In genomic region chr17:56486732-56487131, GRCh38 we compare ENCODE assay signal across 5 cellular contexts.
"Had no signal": no experiment of that assay in that cellular context is flagged by ENCODE, and none has a peak within 500 bp of the region (broad histone marks: within the 10 kb centered on the region; RNA-seq: fewer than 3 reads in every experiment).

No MANE protein-coding gene starts in this region.

- H3K4me3 Mint-ChIP-seq: GM23338, H9 had no signal

- H3K27ac Mint-ChIP-seq: GM23338, H9 had no signal

- H3K9me3 Mint-ChIP-seq: GM23338, H9 had no signal

- DNase-seq: H9, HCEC 1CT, IMR-90 had no signal

- H3K4me3 ChIP-seq: GM23338, K562 had no signal

- H3K4me2 ChIP-seq: GM23338 had no signal

- H2AFZ ChIP-seq: GM23338 had no signal

- H3K4me1 Mint-ChIP-seq: GM23338 had no signal
